ENCODE assay signal across 11 cellular contexts in genomic region chr12:103560604-103561101, GRCh38. TPM values are rescaled to one million over a fixed set of nuclear protein-coding genes. Genes with fewer than 3 reads are reported as not detected.
DNase-seq lines count a peak whose midpoint lies in the region; ATAC-seq, FAIRE-seq and TF ChIP-seq lines count a peak whose summit lies in the region.
"Had no signal": no experiment of that assay in that cellular context is flagged by ENCODE, and none has a peak within 500 bp of the region (broad histone marks: within the 10 kb centered on the region; RNA-seq: fewer than 3 reads in every experiment).

No MANE protein-coding gene starts in this region.

- H3K4me1 Mint-ChIP-seq in stimulated activated effector memory CD8-positive, alpha-beta T cell treated with anti-CD3 and anti-CD28 coated beads, Interleukin-12 subunit alpha, Interleukin-12 subunit beta, amount 100 ng/mL, for 72 hours, result no peaks in the 10 kb centered on the region

- peak; percentile 42 for DNase-seq in H54 (ENCODE audit: insufficient read length, low spot score)
- peak; percentile 90 to 91 for DNase-seq in SJSA1 (ENCODE audit: low read depth in 1 of 2, low spot score in 2 of 2)
- peak; percentile 85 for DNase-seq in fibroblast of the conjunctiva (ENCODE audit: low read depth)
- no peak for DNase-seq in stimulated activated effector memory CD8-positive, alpha-beta T cell treated with anti-CD3 and anti-CD28 coated beads, Interleukin-12 subunit alpha, Interleukin-12 subunit beta, amount 100 ng/mL, for 72 hours (ENCODE audit: low spot score in 2 of 2)
- no peak for DNase-seq in prostate gland (ENCODE audit: low spot score)
- DNase-seq in NOMO-1 treated with dmso at 0.1 percent for 144 hours (lab: John Stamatoyannopoulos, UW; ENCODE audit: unreplicated experiment), result no peak
- no peak for DNase-seq in putamen (ENCODE audit: low spot score)
- DNase-seq: activated T-cell treated with anti-CD3 and anti-CD28 coated beads, Interleukin-2, amount 50 U/mL, for 1 hour; left colon; NCI-H2081; right lobe of liver had no signal

- no peaks in the 10 kb centered on the region for H3K36me3 Mint-ChIP-seq in stimulated activated effector memory CD8-positive, alpha-beta T cell treated with anti-CD3 and anti-CD28 coated beads, Interleukin-12 subunit alpha, Interleukin-12 subunit beta, amount 100 ng/mL, for 72 hours

- H3K36me3 ChIP-seq in SJSA1 (no peaks in the 10 kb centered on the region), prostate gland (no peaks in the 10 kb centered on the region)
- H3K36me3 ChIP-seq: right lobe of liver had no signal

- peak overlapping the region; percentile 97 for H3K27ac ChIP-seq in SJSA1
- H3K27ac ChIP-seq in prostate gland, result no peak overlapping the region
- H3K27ac ChIP-seq: right lobe of liver had no signal

- H3K4me3 ChIP-seq in SJSA1 (no peak overlapping the region), prostate gland (no peak overlapping the region)
- H3K4me3 ChIP-seq: right lobe of liver had no signal

- intact Hi-C loops in prostate gland (cut with DNase I), result no loop called here

- no peak for TF ChIP-seq POLR2A in H54 (IDR thresholded peaks at IDR 0.05; ENCODE audit: low read depth, low read length)
- no peak for TF ChIP-seq POLR2A in prostate gland (IDR thresholded peaks at IDR 0.05)

- peak; percentile 96 for FAIRE-seq in H54 (lab: Jason Lieb, UNC)

- no peak overlapping the region for H3K4me3 Mint-ChIP-seq in stimulated activated effector memory CD8-positive, alpha-beta T cell treated with anti-CD3 and anti-CD28 coated beads, Interleukin-12 subunit alpha, Interleukin-12 subunit beta, amount 100 ng/mL, for 72 hours

- peaks cover 7% of the 10 kb centered on the region for H3K9me3 Mint-ChIP-seq in stimulated activated effector memory CD8-positive, alpha-beta T cell treated with anti-CD3 and anti-CD28 coated beads, Interleukin-12 subunit alpha, Interleukin-12 subunit beta, amount 100 ng/mL, for 72 hours

- H3K27me3 ChIP-seq in SJSA1 (replicated peaks), result no peaks in the 10 kb centered on the region
- H3K27me3 ChIP-seq in prostate gland (replicated peaks; ENCODE audit: insufficient read depth), result no peaks in the 10 kb centered on the region
- H3K27me3 ChIP-seq: right lobe of liver had no signal

- peak; percentile 70 for ATAC-seq in stimulated activated effector memory CD8-positive, alpha-beta T cell treated with anti-CD3 and anti-CD28 coated beads, Interleukin-12 subunit alpha, Interleukin-12 subunit beta, amount 100 ng/mL, for 72 hours
- ATAC-seq: left colon had no signal

- H3K27ac Mint-ChIP-seq in stimulated activated effector memory CD8-positive, alpha-beta T cell treated with anti-CD3 and anti-CD28 coated beads, Interleukin-12 subunit alpha, Interleukin-12 subunit beta, amount 100 ng/mL, for 72 hours, result no peak overlapping the region

- 30% methylated on average over 2 of the region's 2 CpGs for WGBS in prostate gland

- H3K9me3 ChIP-seq in SJSA1 (replicated peaks) (peaks cover 4% of the 10 kb centered on the region; the same call in 1 of the 2 replicates), prostate gland (no peaks in the 10 kb centered on the region)
- H3K9me3 ChIP-seq: right lobe of liver had no signal

- TF ChIP-seq CTCF in prostate gland (IDR thresholded peaks at IDR 0.05), result no peak

- peaks cover 26% of the 10 kb centered on the region for H3K4me1 ChIP-seq in SJSA1 (replicated peaks)
- H3K4me1 ChIP-seq in prostate gland (replicated peaks), result no peaks in the 10 kb centered on the region
- H3K4me1 ChIP-seq: right lobe of liver had no signal

RNA-seq across cellular contexts. Expression of gene STAB2, which starts 26.4 kb away (rescaled TPM):
- not detected in 2 replicates for total RNA-seq in SJSA1 (2014; rRNA removed; shearing (Covaris generic))
- total RNA-seq in prostate gland, result under 1 TPM in 1 of 2 donors, not detected in 1; 0.62 TPM

Comparison
In these comparisons a context has a peak if more than half of its experiments do, and no peak if none do; other contexts are left out.
1. DNase-seq: peak in H54 (single experiment), SJSA1 (2 of 2) and fibroblast of the conjunctiva (single experiment); none in stimulated activated effector memory CD8-positive, alpha-beta T cell treated with anti-CD3 and anti-CD28 coated beads, Interleukin-12 subunit alpha, Interleukin-12 subunit beta, amount 100 ng/mL, for 72 hours (0 of 2), prostate gland (single experiment), NOMO-1 treated with dmso at 0.1 percent for 144 hours (single experiment) and putamen (single experiment).